Comparison of ENCODE assay signal across 30 cellular contexts in the genomic region with DNA sequence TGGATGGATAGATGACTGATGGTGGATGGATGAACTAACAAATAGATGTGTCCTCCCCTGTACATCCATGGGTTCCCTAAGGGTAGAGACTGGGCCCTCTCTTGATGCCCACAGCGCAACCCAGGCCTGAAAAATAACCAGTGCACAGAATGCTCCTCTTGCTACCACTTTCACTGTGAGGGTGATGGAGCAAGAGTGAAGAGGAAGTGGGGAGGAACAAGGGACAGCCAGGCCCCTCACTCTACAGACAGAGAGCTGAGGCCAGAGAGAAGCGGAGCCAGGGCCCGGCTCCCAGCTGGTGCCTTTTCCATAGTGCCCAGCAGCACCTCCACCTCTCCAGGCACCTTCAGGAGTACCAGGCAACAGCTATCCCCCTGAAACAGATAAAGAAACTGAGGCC.
"Had no signal": no experiment of that assay in that cellular context is flagged by ENCODE, and none has a peak within 500 bp of the region (broad histone marks: within the 10 kb centered on the region; RNA-seq: fewer than 3 reads in every experiment).

No MANE protein-coding gene starts in this region.

- ATAC-seq: activated T-cell treated with anti-CD3 and anti-CD28 coated beads, Interleukin-2, amount 50 U/mL, for 4 hours; Panc1; Right ventricle myocardium inferior; SK-N-SH treated with all-trans-retinoic acid at 6 μM for 48 hours; T-cell had no signal

- FAIRE-seq: astrocyte had no signal

- H3K4me1 ChIP-seq: SJSA1 had no signal

- DNase-seq: activated CD4-positive, alpha-beta memory T cell treated with anti-CD3 and anti-CD28 coated beads for 36 hours; activated CD4-positive, alpha-beta T cell treated with anti-CD3 and anti-CD28 coated beads, Interleukin-2, amount 10 ng/mL, durations not matched to agents 7 days and 5 days; activated CD4-positive, CD25-positive, alpha-beta regulatory T cell; activated CD8-positive, alpha-beta memory T cell treated with anti-CD3 and anti-CD28 coated beads for 24 hours; activated effector memory CD4-positive, alpha-beta T cell treated with anti-CD3 and anti-CD28 coated beads, Interleukin-2, amount 50 U/mL, for 16 hours; activated naive CD4-positive, alpha-beta T cell treated with anti-CD3 and anti-CD28 coated beads for 36 hours; activated T-cell treated with anti-CD3 and anti-CD28 coated beads, Interleukin-2, amount 50 U/mL, for 4 hours; amygdala; NCI-H1092; NCI-H1417; NCI-H1694; NCI-H2029; NCI-H2107; NCI-H2171 treated with DMSO at 0.1 percent for 48 hours; NCI-H226; NCI-H510A treated with DMSO at 0.1 percent for 48 hours; NCI-H69; NK-92 treated with Interleukin-12 subunit alpha and Interleukin-12 subunit beta, amount 100 ng/mL, for 24 hours; OCI-M1; RPMI8226; T-cell; T-helper 2 cell; T1000 had no signal

- H3K4me3 ChIP-seq: SJSA1 had no signal

- H3K9me3 ChIP-seq: SJSA1 had no signal

- H3K9ac ChIP-seq: KMS-11 had no signal

- H3K27ac ChIP-seq: KMS-11, SJSA1, VCaP had no signal

- H3K36me3 ChIP-seq: SJSA1 had no signal

- H3K27me3 ChIP-seq: SJSA1 had no signal
